ENCODE assay signal across 8 cellular contexts in genomic region chr15:82680200-82681102, GRCh38. TPM values are rescaled to one million over a fixed set of nuclear protein-coding genes. Genes with fewer than 3 reads are reported as not detected.
DNase-seq lines count a peak whose midpoint lies in the region; ATAC-seq and TF ChIP-seq lines count a peak whose summit lies in the region.

No MANE protein-coding gene starts in this region.

- intact Hi-C loops in OCI-LY7 (cut with micrococcal nuclease; ENCODE audit: unreplicated experiment) (no loop called here), lower leg skin (cut with DNase I; ENCODE audit: low total_unique reads) (no loop called here)

- no peak overlapping the region for H3K27ac ChIP-seq in OCI-LY7 (ENCODE audit: low read depth, low read length, poor library complexity, severe bottlenecking)

- DNase-seq in OCI-LY7 (ENCODE audit: low spot score), result peak; percentile 65
- peak; percentile 85 for DNase-seq in activated naive CD4-positive, alpha-beta T cell treated with anti-CD3 and anti-CD28 coated beads, Interleukin-2, amount 50 U/mL, for 16 hours
- DNase-seq in lower leg skin (ENCODE audit: low spot score in 2 of 2), result no peak
- peak; percentile 42 for DNase-seq in stimulated activated CD8-positive, alpha-beta memory T cell treated with anti-CD3 and anti-CD28 coated beads, Interleukin-15, amount 100 ng/mL, for 24 hours (ENCODE audit: low read depth)
- DNase-seq in SK-N-DZ (ENCODE audit: low spot score), result no peak

- no peaks in the 10 kb centered on the region for H3K4me1 ChIP-seq in OCI-LY7 (ENCODE audit: insufficient read depth, low read length, poor library complexity, severe bottlenecking)

- no TSS peak for BruUV-seq in OCI-LY7 (replicated peaks; lab: Mats Ljungman, UMichigan)

- no peak for TF ChIP-seq POLR2A in lower leg skin (IDR thresholded peaks at IDR 0.05)

- H3K79me2 ChIP-seq in OCI-LY7 (ENCODE audit: insufficient read depth, low read depth, low read length), result no peaks in the 10 kb centered on the region

- no peaks in the 10 kb centered on the region for H3K9me2 ChIP-seq in OCI-LY7 (ENCODE audit: insufficient read depth, low read length)

- peak overlapping the region; percentile 60; the same call in 1 of the 2 replicates for H3K4me2 ChIP-seq in OCI-LY7 (ENCODE audit: low read length)

- 3 to 4% methylated on average over 39 to 72 of the region's 76 CpGs for WGBS in lower leg skin, 2 donors

- POLR2A ChIA-PET in OCI-LY7 (lab: Charles Lee), result interaction anchor here (0.6 kb wide), 1 partner anchor 76 kb away, joined by 3 read pairs; no protein-coding TSS in a partner anchor

- CTCF ChIA-PET in OCI-LY7 (lab: Charles Lee; ENCODE audit: unreplicated experiment), result no interaction called here

- no peaks in the 10 kb centered on the region for H4K20me1 ChIP-seq in OCI-LY7 (ENCODE audit: insufficient read depth, low read length)

- no peaks in the 10 kb centered on the region for H3K36me3 ChIP-seq in OCI-LY7 (ENCODE audit: insufficient read depth, low read length)

- ATAC-seq in GM18868 (IDR thresholded peaks at IDR 0.05; ENCODE audit: unreplicated experiment), result peak; percentile 72
- ATAC-seq in HG03039 (IDR thresholded peaks at IDR 0.05; ENCODE audit: unreplicated experiment), result peak; percentile 61
- no peak for ATAC-seq in HG03457 (IDR thresholded peaks at IDR 0.05; ENCODE audit: unreplicated experiment)

- TF ChIP-seq CTCF in OCI-LY7 (conservative IDR thresholded peaks at IDR 0.05; ENCODE audit: low read length) (no peak), lower leg skin (IDR thresholded peaks at IDR 0.05) (no peak)

- H3K4me3 ChIP-seq in OCI-LY7 (ENCODE audit: low read depth, low read length, poor library complexity, severe bottlenecking) (peak overlapping the region; percentile 50), lower leg skin (ENCODE audit: low read depth, poor library complexity, severe bottlenecking) (peak overlapping the region; percentile 7)

- H2AFZ ChIP-seq in OCI-LY7 (ENCODE audit: low read length), result peak overlapping the region; percentile 76; the same call in 1 of the 2 replicates

- no peaks in the 10 kb centered on the region for H3K9me3 ChIP-seq in OCI-LY7 (ENCODE audit: low read length)

RNA-seq across cellular contexts. Expression of gene AP3B2, which starts 29.2 kb away (rescaled TPM):
- total RNA-seq in OCI-LY7 (2014; rRNA removed; shearing (Covaris generic)), result not detected in 2 replicates
- total RNA-seq in OCI-LY7 (2022) (0.13 and 0.50 TPM in 2 replicates), lower leg skin (1 to 10 TPM; 1.3 to 6.2 (median 2.4) TPM)
- polyA plus RNA-seq in SK-N-DZ (2014; cell fraction: cytosol; rRNA removed), result 27.8 and 47.4 TPM in 2 replicates
- polyA plus RNA-seq in SK-N-DZ (2014; cell fraction: nucleus; rRNA removed), result 87.8 and 114 TPM in 2 replicates

RNA-seq across cellular contexts. Expression of gene CPEB1, which starts 33.3 kb away (rescaled TPM):
- not detected in 2 replicates for total RNA-seq in OCI-LY7 (2014; rRNA removed; shearing (Covaris generic))
- total RNA-seq in OCI-LY7 (2022), result not detected in 2 replicates
- total RNA-seq in lower leg skin, result 1 to 10 TPM in 2 of 4 donors, under 1 TPM in 2; 0.15 to 2.9 (median 1.3) TPM
- 1.1 and 2.5 TPM in 2 replicates for polyA plus RNA-seq in SK-N-DZ (2014; cell fraction: cytosol; rRNA removed)
- 2.7 and 3.1 TPM in 2 replicates for polyA plus RNA-seq in SK-N-DZ (2014; cell fraction: nucleus; rRNA removed)

Comparison
In these comparisons a context has a peak if more than half of its experiments do, and no peak if none do; other contexts are left out.
1. DNase-seq: peak in OCI-LY7 (single experiment), activated naive CD4-positive, alpha-beta T cell treated with anti-CD3 and anti-CD28 coated beads, Interleukin-2, amount 50 U/mL, for 16 hours (single experiment) and stimulated activated CD8-positive, alpha-beta memory T cell treated with anti-CD3 and anti-CD28 coated beads, Interleukin-15, amount 100 ng/mL, for 24 hours (single experiment); none in lower leg skin (0 of 2) and SK-N-DZ (single experiment).